In the genomic region with DNA sequence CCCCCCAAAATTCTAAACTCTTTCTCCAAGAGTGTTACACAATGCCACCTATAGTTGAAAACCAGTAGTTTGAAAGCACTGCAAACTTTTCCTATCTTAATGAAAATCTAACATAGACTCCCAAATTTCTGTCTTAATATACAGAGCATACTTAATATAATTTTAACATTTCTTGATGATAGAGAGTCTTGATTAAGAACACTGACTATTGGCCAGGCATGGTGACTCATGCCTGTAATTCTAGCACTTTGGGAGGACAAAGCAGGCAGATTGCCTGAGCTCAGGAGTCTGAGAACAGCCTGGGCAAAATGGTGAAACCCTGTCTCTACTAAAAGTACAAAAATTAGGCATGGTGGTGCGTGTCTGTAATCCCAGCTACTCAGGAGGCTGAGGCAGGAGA, we compare ENCODE assay signal across 21 cellular contexts. TPM values are rescaled to one million over a fixed set of nuclear protein-coding genes. Genes with fewer than 3 reads are reported as not detected.
DNase-seq lines count a peak whose midpoint lies in the region; ATAC-seq, FAIRE-seq and TF ChIP-seq lines count a peak whose summit lies in the region.
"Had no signal": no experiment of that assay in that cellular context is flagged by ENCODE, and none has a peak within 500 bp of the region (broad histone marks: within the 10 kb centered on the region; RNA-seq: fewer than 3 reads in every experiment).

No MANE protein-coding gene starts in this region.

- no peaks in the 10 kb centered on the region for H3K9me3 ChIP-seq in A549
- H3K9me3 ChIP-seq: prostate gland, upper lobe of right lung had no signal

- no peak for TF ChIP-seq POLR2A in A549 (IDR thresholded peaks at IDR 0.05; ENCODE audit: low read length)
- TF ChIP-seq POLR2A in H54 (IDR thresholded peaks at IDR 0.05; ENCODE audit: low read depth, low read length), result no peak

- no peak for FAIRE-seq in A549 (lab: Jason Lieb, UNC)
- peak; percentile 36 for FAIRE-seq in H54 (lab: Jason Lieb, UNC)
- FAIRE-seq: H1 had no signal

- H3K4me3 ChIP-seq in A549, result no peak overlapping the region
- H3K4me3 ChIP-seq in astrocyte of the cerebellum (ENCODE audit: low read depth, low read length), result no peak overlapping the region
- H3K4me3 ChIP-seq in fibroblast of the aortic adventitia (ENCODE audit: low read depth, low read length), result no peak overlapping the region
- H3K4me3 ChIP-seq: cardiac muscle cell, prostate gland, upper lobe of right lung had no signal

- intact Hi-C loops in sciatic nerve (cut with DNase I), result no loop called here

- POLR2A ChIA-PET in A549 (lab: Yijun Ruan, JAX), result interaction anchor here (1.1 kb wide), 1 partner anchor 31 kb away, joined by 3 read pairs; no protein-coding TSS in a partner anchor

- DNase-seq in A549 (ENCODE audit: low read depth in 1 of 2, low spot score in 1 of 2) (no peak), H54 (ENCODE audit: insufficient read length, low spot score) (no peak), astrocyte of the cerebellum (ENCODE audit: low read depth) (peak; percentile 13), fibroblast of the aortic adventitia (ENCODE audit: low read depth) (peak; percentile 57), sciatic nerve (ENCODE audit: low spot score) (no peak), caudate nucleus (lab: John Stamatoyannopoulos, UW) (no peak), NCI-H2081 treated with DMSO at 0.1 percent for 48 hours (lab: John Stamatoyannopoulos, UW) (no peak)
- DNase-seq: activated CD4-positive, alpha-beta T cell treated with anti-CD3 and anti-CD28 coated beads, Interleukin-2, amount 50 U/mL, for 1 hour; activated naive CD4-positive, alpha-beta T cell treated with anti-CD3 and anti-CD28 coated beads, Interleukin-2, amount 10 ng/mL, durations not matched to agents 7 days and 5 days; effector memory CD8-positive, alpha-beta T cell; GDM1; immature natural killer cell; NCI-H1930; NCI-H510A treated with DMSO at 0.1 percent for 48 hours; nephron progenitor cell; stimulated activated naive CD4-positive, alpha-beta T cell treated with Interleukin-2 at 50 U/mL for 16 hours; upper lobe of right lung had no signal

- TF ChIP-seq CTCF in A549 (IDR thresholded peaks at IDR 0.05) (no peak; the same call in 2 of the 3 replicates), astrocyte of the cerebellum (IDR thresholded peaks at IDR 0.05; ENCODE audit: low read depth, low read length, missing control alignments) (no peak), fibroblast of the aortic adventitia (IDR thresholded peaks at IDR 0.05; ENCODE audit: insufficient read depth, low read length) (no peak)

- no peak overlapping the region for H3K4me2 ChIP-seq in A549

- no peak for TF ChIP-seq RAD21 in A549 (conservative IDR thresholded peaks at IDR 0.05 in 1 of 2, IDR thresholded peaks at IDR 0.05 in 1 of 2)

- 80% methylated on average over 1 of the region's 1 CpG for WGBS in A549 (ENCODE audit: missing lambda C conversion rate)

- H3K27ac ChIP-seq in A549, result no peak overlapping the region
- no peak overlapping the region for H3K27ac ChIP-seq in caudate nucleus (ENCODE audit: low read depth, low read length)
- H3K27ac ChIP-seq: cardiac muscle cell, prostate gland, upper lobe of right lung had no signal

- CTCF ChIA-PET in A549 (lab: Yijun Ruan, JAX), result interaction anchor here (0.6 to 1.8 kb wide), 3 partner anchors 10 to 237 kb away, joined by 4 read pairs; no protein-coding TSS in a partner anchor

- in situ Hi-C loops in astrocyte of the cerebellum (cut with HindIII; ENCODE audit: low sequenced_read_pairs), result no loop called here

- H3K4me1 ChIP-seq in A549, result peaks cover 15% of the 10 kb centered on the region; the same call in 2 of the 3 replicates
- H3K4me1 ChIP-seq: prostate gland, upper lobe of right lung had no signal

- no peak; a peak in 1 of 6 replicates for ATAC-seq in A549
- ATAC-seq in sciatic nerve, result no peak
- ATAC-seq in GM21825 (IDR thresholded peaks at IDR 0.05; ENCODE audit: unreplicated experiment), result no peak
- ATAC-seq: effector memory CD8-positive, alpha-beta T cell; upper lobe of right lung had no signal

- TF ChIP-seq EP300 in A549 (IDR thresholded peaks at IDR 0.05), result no peak

TF ChIP-seq in A549, 52 proteins besides CTCF, POLR2A, EP300 and RAD21:
- TF ChIP-seq TFCP2L1 (CRISPR knock-in tag; IDR thresholded peaks at IDR 0.05), result no peak
- TF ChIP-seq FOSL2 (IDR thresholded peaks at IDR 0.05), result no peak
- TF ChIP-seq FOSL2 (CRISPR knock-in tag; IDR thresholded peaks at IDR 0.05), result peak; percentile 37

RNA-seq across cellular contexts. Expression of gene ASXL2, which starts 34.2 kb away (rescaled TPM):
- polyA plus RNA-seq in A549 (2011; rRNA removed) (26.4 and 26.6 TPM in 2 replicates), A549 (2017; fragmentation: RNase III; extraction: RNeasy Plus Mini Kit Qiagen cat#74134 plus additional on column Dnase treatment) (9.9 to 10.5 TPM (median 10.3 TPM) in 3 replicates)
- polyA plus RNA-seq in A549 (2012; cell fraction: cytosol; rRNA removed), result 3.8 and 5.1 TPM in 2 replicates
- polyA plus RNA-seq in A549 (2012; cell fraction: nucleus; rRNA removed), result 4.7 and 6.3 TPM in 2 replicates
- polyA minus RNA-seq in A549 (2011; rRNA and poly(A)+ RNA removed), result 29.6 and 35.0 TPM in 2 replicates
- total RNA-seq in fibroblast of the aortic adventitia (ENCODE audit: low replicate concordance) (11.7 and 22.0 TPM in 2 replicates), sciatic nerve (41.2 TPM)

Comparison
In these comparisons a context has a peak if more than half of its experiments do, and no peak if none do; other contexts are left out.
1. DNase-seq: peak in astrocyte of the cerebellum (single experiment) and fibroblast of the aortic adventitia (single experiment); none in A549 (0 of 2), H54 (single experiment), sciatic nerve (single experiment), caudate nucleus (0 of 61) and NCI-H2081 treated with DMSO at 0.1 percent for 48 hours (single experiment).